In genomic region chr13:43145556-43145955, GRCh38 we compare ENCODE assay signal across 19 cellular contexts.
DNase-seq lines count a peak whose midpoint lies in the region; ATAC-seq, FAIRE-seq and TF ChIP-seq lines count a peak whose summit lies in the region.
"Had no signal": no experiment of that assay in that cellular context is flagged by ENCODE, and none has a peak within 500 bp of the region (broad histone marks: within the 10 kb centered on the region; RNA-seq: fewer than 3 reads in every experiment).

No MANE protein-coding gene starts in this region.

- peak overlapping the region; percentile 37 for H3K56ac ChIP-seq in mesendoderm (ENCODE audit: low read length)

- intact Hi-C loops in HepG2 (cut with micrococcal nuclease; ENCODE audit: unreplicated experiment) (no loop called here), right lobe of liver (cut with DNase I) (no loop called here), upper lobe of right lung (cut with DNase I) (no loop called here), left lung (cut with DNase I) (no loop called here)

- in situ Hi-C loops in HepG2 (cut with HindIII; ENCODE audit: extremely low pct_ligation_motif_present, low pct_unique_long_range_greater_than_20kb): loop anchor here (25.0 kb wide), 1 partner anchor 558 kb away; no protein-coding TSS in a partner anchor

- H4K20me1 ChIP-seq in HepG2 (ENCODE audit: insufficient read depth, low read length): no peaks in the 10 kb centered on the region
- H4K20me1 ChIP-seq: BLaER1 had no signal

- CTCF ChIA-PET in HepG2 (lab: Yijun Ruan, JAX; ENCODE audit: low intra/inter-chr PET ratio, low total read pairs): no interaction called here

- no TSS peak for BruUV-seq in HepG2 (replicated peaks; lab: Mats Ljungman, UMichigan)

- H3K4me3 ChIP-seq in HepG2 (replicated peaks in 1 of 3; ENCODE audit: insufficient read depth in 1 of 3, low read depth in 2 of 3, low read length in 3 of 3) (no peak overlapping the region), right lobe of liver (no peak overlapping the region), mesendoderm (ENCODE audit: low read length) (no peak overlapping the region), upper lobe of right lung (no peak overlapping the region), left lung (no peak overlapping the region)
- H3K4me3 ChIP-seq: BLaER1, GM12878, GM23248 had no signal

- H4K8ac ChIP-seq in mesendoderm (ENCODE audit: low read depth, low read length): no peak overlapping the region

- no peak overlapping the region for H3K9ac ChIP-seq in HepG2 (ENCODE audit: insufficient read depth, low read depth, low read length)
- H3K9ac ChIP-seq in mesendoderm (ENCODE audit: low read length): no peak overlapping the region
- H3K9ac ChIP-seq: BLaER1, GM23248, KMS-11 had no signal

- no peak overlapping the region for H2BK5ac ChIP-seq in mesendoderm (ENCODE audit: low read length)

- H3K4ac ChIP-seq in mesendoderm (ENCODE audit: low read depth, low read length): no peak overlapping the region

- POLR2A ChIA-PET in HepG2 (lab: Yijun Ruan, JAX): no interaction called here

- H3K23ac ChIP-seq in mesendoderm (ENCODE audit: low read length): no peak overlapping the region

- TF ChIP-seq POLR2A in HepG2 (IDR thresholded peaks at IDR 0.05; ENCODE audit: insufficient read depth in 1 of 2, low read depth in 2 of 2, low read length in 2 of 2) (no peak), right lobe of liver (IDR thresholded peaks at IDR 0.05) (no peak)

- H3K27me3 ChIP-seq in HepG2 (ENCODE audit: control insufficient read depth in 1 of 2, insufficient read depth in 2 of 2, low read length in 2 of 2) (peaks cover 0 to 3% of the 10 kb centered on the region in 2 experiments; a peak in 1 of 5 replicates), right lobe of liver (no peaks in the 10 kb centered on the region), mesendoderm (ENCODE audit: insufficient read depth, low read length, poor library complexity) (no peaks in the 10 kb centered on the region), upper lobe of right lung (peaks cover 15% of the 10 kb centered on the region), left lung (peaks cover 0 to 5% of the 10 kb centered on the region in 2 donors)
- H3K27me3 ChIP-seq: BLaER1 had no signal

- no peak for TF ChIP-seq RAD21 in HepG2 (CRISPR knock-in tag; IDR thresholded peaks at IDR 0.05)

- DNase-seq in HepG2 (ENCODE audit: low spot score): no peak
- DNase-seq in right lobe of liver: no peak
- peak; percentile 23 for DNase-seq in SK-N-DZ (ENCODE audit: low spot score)
- no peak for DNase-seq in mesendoderm
- no peak for DNase-seq in upper lobe of right lung
- DNase-seq in left lung: no peak
- DNase-seq: CD4-positive, alpha-beta memory T cell; DMS153; DND-41; EL; GM23248; H9 had no signal

- H3K36me3 ChIP-seq in HepG2 (replicated peaks in 1 of 2; ENCODE audit: control insufficient read depth in 1 of 2, insufficient read depth in 2 of 2, low read length in 2 of 2) (no peaks in the 10 kb centered on the region), right lobe of liver (no peaks in the 10 kb centered on the region), mesendoderm (ENCODE audit: control insufficient read depth, insufficient read depth, low read length) (no peaks in the 10 kb centered on the region), upper lobe of right lung (no peaks in the 10 kb centered on the region), left lung (no peaks in the 10 kb centered on the region)
- H3K36me3 ChIP-seq: BLaER1 had no signal

- 17% methylated on average over 3 of the region's 4 CpGs for WGBS in HepG2 (ENCODE audit: low lambda C conversion rate)
- WGBS in right lobe of liver (ENCODE audit: insufficient coverage, low coverage, low lambda C conversion rate, missing lambda C conversion rate): 44% methylated on average over 3 of the region's 4 CpGs
- no CpG with 5 or more reads among the region's 4 CpGs for WGBS in mesendoderm (ENCODE audit: extremely low coverage, insufficient coverage, low lambda C conversion rate)

- no peaks in the 10 kb centered on the region for H3K9me3 ChIP-seq in HepG2 (ENCODE audit: low read length)
- no peaks in the 10 kb centered on the region for H3K9me3 ChIP-seq in right lobe of liver
- no peaks in the 10 kb centered on the region for H3K9me3 ChIP-seq in upper lobe of right lung
- no peaks in the 10 kb centered on the region for H3K9me3 ChIP-seq in left lung
- H3K9me3 ChIP-seq: BLaER1 had no signal

- TF ChIP-seq EP300 in HepG2 (IDR thresholded peaks at IDR 0.05; ENCODE audit: low read depth in 2 of 2, low read length in 2 of 2) (no peak), HepG2 (CRISPR knock-in tag; IDR thresholded peaks at IDR 0.05; ENCODE audit: borderline replicate concordance) (no peak)

- no peak overlapping the region for H3K18ac ChIP-seq in mesendoderm (ENCODE audit: low read length)

- H3K27ac ChIP-seq in HepG2 (ENCODE audit: extremely low read length, insufficient read depth, low read length): no peak overlapping the region
- no peak overlapping the region for H3K27ac ChIP-seq in right lobe of liver
- no peak overlapping the region for H3K27ac ChIP-seq in mesendoderm (ENCODE audit: low read depth, low read length)
- H3K27ac ChIP-seq in upper lobe of right lung: no peak overlapping the region
- no peak overlapping the region for H3K27ac ChIP-seq in left lung
- H3K27ac ChIP-seq: 22Rv1, BLaER1, GM23248, KMS-11 had no signal

- H3K4me1 ChIP-seq in HepG2 (ENCODE audit: insufficient read depth, low read length) (no peaks in the 10 kb centered on the region), right lobe of liver (no peaks in the 10 kb centered on the region), mesendoderm (ENCODE audit: control insufficient read depth, low read depth, low read length) (peaks cover 11% of the 10 kb centered on the region), upper lobe of right lung (no peaks in the 10 kb centered on the region), left lung (no peaks in the 10 kb centered on the region)

- H3K79me2 ChIP-seq in HepG2 (ENCODE audit: insufficient read depth, low read length) (no peaks in the 10 kb centered on the region), mesendoderm (ENCODE audit: control insufficient read depth, insufficient read depth, low read length) (no peaks in the 10 kb centered on the region)

- no peak overlapping the region for H2BK120ac ChIP-seq in mesendoderm (ENCODE audit: low read depth, low read length)

- no peak for ATAC-seq in HepG2
- no peak for ATAC-seq in right lobe of liver
- ATAC-seq in GM19452 (IDR thresholded peaks at IDR 0.05; ENCODE audit: unreplicated experiment): no peak
- ATAC-seq in upper lobe of right lung: no peak
- ATAC-seq in left lung: no peak
- ATAC-seq: GM12878 had no signal

- FAIRE-seq in HepG2 (lab: Jason Lieb, UNC): no peak
- FAIRE-seq: GM12878, GM19239, HTR-8/SVneo had no signal

- no peak overlapping the region for H3K4me2 ChIP-seq in HepG2 (ENCODE audit: low read depth, low read length)
- no peak overlapping the region for H3K4me2 ChIP-seq in mesendoderm (ENCODE audit: low read length)
- H3K4me2 ChIP-seq: BLaER1, KMS-11 had no signal

- H3K79me1 ChIP-seq in mesendoderm (ENCODE audit: low read length): no peaks in the 10 kb centered on the region

- H2BK15ac ChIP-seq in mesendoderm (replicated peaks; ENCODE audit: low read depth): no peak overlapping the region

- no peak for TF ChIP-seq CTCF in HepG2 (CRISPR knock-in tag; IDR thresholded peaks at IDR 0.05)
- no peak for TF ChIP-seq CTCF in right lobe of liver (IDR thresholded peaks at IDR 0.05)
- TF ChIP-seq CTCF in upper lobe of right lung (IDR thresholded peaks at IDR 0.05): no peak
- TF ChIP-seq CTCF in left lung (IDR thresholded peaks at IDR 0.05): no peak

- H2AFZ ChIP-seq in HepG2 (ENCODE audit: low read length): no peak overlapping the region
- H2AFZ ChIP-seq: GM23248 had no signal

- no peak overlapping the region for H4K5ac ChIP-seq in mesendoderm (ENCODE audit: low read length)

- no peak overlapping the region for H2AK5ac ChIP-seq in mesendoderm (ENCODE audit: low read length)

TF ChIP-seq in HepG2, 621 proteins besides CTCF, POLR2A, EP300 and RAD21 (continues in another document):
- TF ChIP-seq GATA4 (IDR thresholded peaks at IDR 0.05; ENCODE audit: borderline replicate concordance, low read depth) (no peak), ZKSCAN8 (CRISPR knock-in tag; IDR thresholded peaks at IDR 0.05; ENCODE audit: borderline replicate concordance) (no peak), NFKB2 (CRISPR knock-in tag; IDR thresholded peaks at IDR 0.05; ENCODE audit: borderline replicate concordance) (no peak), MAFK (conservative IDR thresholded peaks at IDR 0.05 in 1 of 2, IDR thresholded peaks at IDR 0.05 in 1 of 2; ENCODE audit: low read length in 2 of 2) (peak; percentile 7 to 48; a peak in 3 of 4 replicates), ZNF547 (CRISPR knock-in tag; IDR thresholded peaks at IDR 0.05) (no peak), MTERF4 (CRISPR knock-in tag; IDR thresholded peaks at IDR 0.05) (no peak), DMTF1 (CRISPR knock-in tag; IDR thresholded peaks at IDR 0.05) (no peak), ZNF331 (CRISPR knock-in tag; IDR thresholded peaks at IDR 0.05) (no peak), NFE2L2 (IDR thresholded peaks at IDR 0.05; ENCODE audit: low read length) (peak; percentile 86)
